ENCODE assay signal across 11 cellular contexts in genomic region chr6:110529355-110529754, GRCh38. TPM values are rescaled to one million over a fixed set of nuclear protein-coding genes. Genes with fewer than 3 reads are reported as not detected.
DNase-seq lines count a peak whose midpoint lies in the region; ATAC-seq and TF ChIP-seq lines count a peak whose summit lies in the region.
"Had no signal": no experiment of that assay in that cellular context is flagged by ENCODE, and none has a peak within 500 bp of the region (broad histone marks: within the 10 kb centered on the region; RNA-seq: fewer than 3 reads in every experiment).

No MANE protein-coding gene starts in this region.

- ATAC-seq in activated CD8-positive, alpha-beta T cell treated with anti-CD3 and anti-CD28 coated beads for 36 hours = peak; percentile 34
- ATAC-seq in activated CD8-positive, alpha-beta T cell treated with anti-CD3 and anti-CD28 coated beads, Interleukin-2, amount 10 ng/mL, durations not matched to agents 7 days and 5 days = no peak
- peak; percentile 36 for ATAC-seq in RWPE2 (ENCODE audit: low read depth)
- ATAC-seq in CD4-positive, alpha-beta T cell (ENCODE audit: poor library complexity) = no peak

- no peak for DNase-seq in activated CD8-positive, alpha-beta T cell treated with anti-CD3 and anti-CD28 coated beads for 36 hours
- no peak for DNase-seq in activated CD8-positive, alpha-beta T cell treated with anti-CD3 and anti-CD28 coated beads, Interleukin-2, amount 10 ng/mL, durations not matched to agents 7 days and 5 days
- no peak for DNase-seq in RWPE2 (ENCODE audit: low spot score)
- DNase-seq in fibroblast of peridontal ligament (ENCODE audit: extremely low read depth) = peak; percentile 57
- DNase-seq in activated CD4-positive, alpha-beta T cell treated with anti-CD3 and anti-CD28 coated beads for 48 hours = no peak
- no peak for DNase-seq in occipital lobe (lab: John Stamatoyannopoulos, UW)
- DNase-seq in CD4-positive, alpha-beta T cell = no peak
- DNase-seq: activated CD4-positive, CD25-positive, alpha-beta regulatory T cell treated with anti-CD3 and anti-CD28 coated beads, Interleukin-2, amount 50 U/mL, for 72 hours; aorta; H7 had no signal

- H3K4me1 Mint-ChIP-seq in activated CD8-positive, alpha-beta T cell treated with anti-CD3 and anti-CD28 coated beads for 36 hours (ENCODE audit: low read depth) = peaks cover 7% of the 10 kb centered on the region
- H3K4me1 Mint-ChIP-seq in activated CD8-positive, alpha-beta T cell treated with anti-CD3 and anti-CD28 coated beads, Interleukin-2, amount 10 ng/mL, durations not matched to agents 7 days and 5 days (ENCODE audit: low read depth) = peaks cover 5% of the 10 kb centered on the region
- no peaks in the 10 kb centered on the region for H3K4me1 Mint-ChIP-seq in CD4-positive, alpha-beta T cell (ENCODE audit: low read depth)

- no peak overlapping the region for H3K4me3 ChIP-seq in RWPE2 (ENCODE audit: severe bottlenecking)

- no peaks in the 10 kb centered on the region for H3K36me3 ChIP-seq in RWPE2 (ENCODE audit: low read depth)

- POLR2A ChIA-PET in activated CD8-positive, alpha-beta T cell treated with anti-CD3 and anti-CD28 coated beads for 36 hours (lab: Charles Lee) = no interaction called here
- POLR2A ChIA-PET in activated CD8-positive, alpha-beta T cell treated with anti-CD3 and anti-CD28 coated beads, Interleukin-2, amount 10 ng/mL, durations not matched to agents 7 days and 5 days (lab: Charles Lee) = no interaction called here
- POLR2A ChIA-PET in CD4-positive, alpha-beta T cell (lab: Charles Lee) = no interaction called here

- no peak overlapping the region for H3K4me3 Mint-ChIP-seq in activated CD8-positive, alpha-beta T cell treated with anti-CD3 and anti-CD28 coated beads for 36 hours
- H3K4me3 Mint-ChIP-seq in activated CD8-positive, alpha-beta T cell treated with anti-CD3 and anti-CD28 coated beads, Interleukin-2, amount 10 ng/mL, durations not matched to agents 7 days and 5 days = no peak overlapping the region
- H3K4me3 Mint-ChIP-seq in CD4-positive, alpha-beta T cell = no peak overlapping the region

- no peak overlapping the region for H3K27ac Mint-ChIP-seq in activated CD8-positive, alpha-beta T cell treated with anti-CD3 and anti-CD28 coated beads for 36 hours
- H3K27ac Mint-ChIP-seq in activated CD8-positive, alpha-beta T cell treated with anti-CD3 and anti-CD28 coated beads, Interleukin-2, amount 10 ng/mL, durations not matched to agents 7 days and 5 days = no peak overlapping the region
- no peak overlapping the region for H3K27ac Mint-ChIP-seq in CD4-positive, alpha-beta T cell

- H3K9me3 Mint-ChIP-seq in activated CD8-positive, alpha-beta T cell treated with anti-CD3 and anti-CD28 coated beads for 36 hours = no peaks in the 10 kb centered on the region
- no peaks in the 10 kb centered on the region for H3K9me3 Mint-ChIP-seq in activated CD8-positive, alpha-beta T cell treated with anti-CD3 and anti-CD28 coated beads, Interleukin-2, amount 10 ng/mL, durations not matched to agents 7 days and 5 days (ENCODE audit: insufficient read depth)
- H3K9me3 Mint-ChIP-seq in CD4-positive, alpha-beta T cell = no peaks in the 10 kb centered on the region

- CTCF ChIA-PET in activated CD8-positive, alpha-beta T cell treated with anti-CD3 and anti-CD28 coated beads for 36 hours (lab: Charles Lee) = interaction anchor here (1.4 to 4.2 kb wide), 4 partner anchors 8 to 416 kb away, joined by 7 to 25 read pairs (median 10); no protein-coding TSS in a partner anchor
- CTCF ChIA-PET in activated CD8-positive, alpha-beta T cell treated with anti-CD3 and anti-CD28 coated beads, Interleukin-2, amount 10 ng/mL, durations not matched to agents 7 days and 5 days (lab: Charles Lee) = interaction anchor here (1.5 to 3.6 kb wide), 4 partner anchors 153 to 469 kb away, joined by 4 to 21 read pairs (median 18); no protein-coding TSS in a partner anchor
- CTCF ChIA-PET in CD4-positive, alpha-beta T cell (lab: Charles Lee) = interaction anchor here (1.6 kb wide), 1 partner anchor 471 kb away, joined by 4 read pairs; no protein-coding TSS in a partner anchor

- intact Hi-C loops in activated CD8-positive, alpha-beta T cell treated with anti-CD3 and anti-CD28 coated beads for 36 hours (cut with micrococcal nuclease) = loop anchor here (2.0 kb wide), 1 partner anchor 419 kb away; no protein-coding TSS in a partner anchor
- intact Hi-C loops in CD4-positive, alpha-beta T cell (cut with DNase I, micrococcal nuclease) = loop anchor here (1.0 to 10.0 kb wide), 4 partner anchors 348 to 1633 kb away; no protein-coding TSS in a partner anchor

- no peaks in the 10 kb centered on the region for H3K36me3 Mint-ChIP-seq in activated CD8-positive, alpha-beta T cell treated with anti-CD3 and anti-CD28 coated beads for 36 hours (ENCODE audit: low read depth)
- no peaks in the 10 kb centered on the region for H3K36me3 Mint-ChIP-seq in activated CD8-positive, alpha-beta T cell treated with anti-CD3 and anti-CD28 coated beads, Interleukin-2, amount 10 ng/mL, durations not matched to agents 7 days and 5 days (ENCODE audit: low read depth)
- H3K36me3 Mint-ChIP-seq in CD4-positive, alpha-beta T cell (ENCODE audit: low read depth) = no peaks in the 10 kb centered on the region

- H3K27me3 ChIP-seq in RWPE2 (ENCODE audit: insufficient read depth, poor library complexity, severe bottlenecking) = no peaks in the 10 kb centered on the region
- no peaks in the 10 kb centered on the region for H3K27me3 ChIP-seq in CD4-positive, alpha-beta T cell (ENCODE audit: control insufficient read depth, insufficient read depth, low read length)

- H3K27ac ChIP-seq in RWPE2 (ENCODE audit: poor library complexity, severe bottlenecking) (peak overlapping the region; percentile 94), temporal lobe (ENCODE audit: low read depth, low read length) (peak overlapping the region; percentile 5)
- H3K27ac ChIP-seq in CD4-positive, alpha-beta T cell (ENCODE audit: low read depth, low read length) = no peak overlapping the region

- peaks cover 36% of the 10 kb centered on the region for H3K4me1 ChIP-seq in RWPE2 (ENCODE audit: insufficient read depth, poor library complexity, severe bottlenecking)

- no peaks in the 10 kb centered on the region for H3K9me3 ChIP-seq in RWPE2 (ENCODE audit: severe bottlenecking)
- no peaks in the 10 kb centered on the region for H3K9me3 ChIP-seq in CD4-positive, alpha-beta T cell (ENCODE audit: control insufficient read depth, low read length)

- no peak for TF ChIP-seq CTCF in activated CD8-positive, alpha-beta T cell treated with anti-CD3 and anti-CD28 coated beads for 36 hours (IDR thresholded peaks at IDR 0.05)
- TF ChIP-seq CTCF in RWPE2 (IDR thresholded peaks at IDR 0.05; ENCODE audit: poor library complexity, severe bottlenecking) = no peak
- no peak for TF ChIP-seq CTCF in CD4-positive, alpha-beta T cell (IDR thresholded peaks at IDR 0.05)

- peaks cover 5% of the 10 kb centered on the region for H3K27me3 Mint-ChIP-seq in activated CD8-positive, alpha-beta T cell treated with anti-CD3 and anti-CD28 coated beads for 36 hours
- peaks cover 2% of the 10 kb centered on the region for H3K27me3 Mint-ChIP-seq in activated CD8-positive, alpha-beta T cell treated with anti-CD3 and anti-CD28 coated beads, Interleukin-2, amount 10 ng/mL, durations not matched to agents 7 days and 5 days (ENCODE audit: low read depth)
- H3K27me3 Mint-ChIP-seq in CD4-positive, alpha-beta T cell = no peaks in the 10 kb centered on the region

RNA-seq across cellular contexts. Expression of gene SLC22A16, which starts 52.9 kb away (rescaled TPM):
- total RNA-seq in activated CD8-positive, alpha-beta T cell treated with anti-CD3 and anti-CD28 coated beads for 36 hours = not detected
- total RNA-seq in activated CD8-positive, alpha-beta T cell treated with anti-CD3 and anti-CD28 coated beads, Interleukin-2, amount 10 ng/mL, durations not matched to agents 7 days and 5 days = not detected
- 0.49 TPM for total RNA-seq in temporal lobe
- total RNA-seq in occipital lobe = 0.31 TPM
- total RNA-seq in CD4-positive, alpha-beta T cell = not detected
- total RNA-seq: H7 had no signal

Comparison
In these comparisons a context has a peak if more than half of its experiments do, and no peak if none do; other contexts are left out.
1. ATAC-seq: peak in activated CD8-positive, alpha-beta T cell treated with anti-CD3 and anti-CD28 coated beads for 36 hours (single experiment) and RWPE2 (single experiment); none in activated CD8-positive, alpha-beta T cell treated with anti-CD3 and anti-CD28 coated beads, Interleukin-2, amount 10 ng/mL, durations not matched to agents 7 days and 5 days (single experiment) and CD4-positive, alpha-beta T cell (single experiment).